11 cellular contexts compared by ENCODE assay signal in the genomic region with DNA sequence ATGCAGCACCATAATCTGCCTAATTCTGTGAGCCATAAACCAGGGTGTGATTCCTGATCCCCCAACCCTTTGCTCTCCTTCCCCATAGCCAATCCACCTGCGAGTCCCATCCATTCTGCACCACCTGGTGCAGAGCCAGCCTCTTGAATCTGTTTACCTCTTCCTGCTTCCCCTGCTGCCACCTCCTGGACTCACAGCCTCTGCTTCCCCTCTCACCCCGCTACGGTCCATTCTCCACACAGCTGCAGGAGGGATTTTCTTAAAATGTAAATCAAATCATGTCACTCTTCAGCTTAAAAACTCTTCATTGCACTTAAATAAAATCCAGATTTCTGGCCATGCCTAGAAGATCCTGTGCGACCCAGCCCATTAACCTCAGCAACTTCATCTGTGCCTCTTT.
DNase-seq lines count a peak whose midpoint lies in the region; ATAC-seq, FAIRE-seq and TF ChIP-seq lines count a peak whose summit lies in the region.
"Had no signal": no experiment of that assay in that cellular context is flagged by ENCODE, and none has a peak within 500 bp of the region (broad histone marks: within the 10 kb centered on the region; RNA-seq: fewer than 3 reads in every experiment).

No MANE protein-coding gene starts in this region.

- peak; percentile 22 for TF ChIP-seq CTCF in epithelial cell of proximal tubule (conservative IDR thresholded peaks at IDR 0.05; ENCODE audit: low read depth, low read length)

- no peak for ATAC-seq in HG02642 (IDR thresholded peaks at IDR 0.05; ENCODE audit: poor library complexity, unreplicated experiment)
- ATAC-seq in HG03196 (IDR thresholded peaks at IDR 0.05; ENCODE audit: unreplicated experiment), result no peak
- ATAC-seq: stimulated activated effector memory CD8-positive, alpha-beta T cell treated with anti-CD3 and anti-CD28 coated beads, Interleukin-12 subunit alpha, Interleukin-12 subunit beta, amount 100 ng/mL, for 72 hours had no signal

- WGBS in small intestine, 3 donors, result 41 to 58% (median 43%) methylated on average over 4 of the region's 4 CpGs

- FAIRE-seq in small intestine (lab: Jason Lieb, UNC), result no peak
- FAIRE-seq: islet of Langerhans had no signal

- no peaks in the 10 kb centered on the region for H3K4me1 ChIP-seq in small intestine (ENCODE audit: control insufficient read depth in 2 of 2, insufficient read depth in 1 of 2, low read depth in 1 of 2, low read length in 1 of 2)

- no peak overlapping the region for H3K4me3 ChIP-seq in epithelial cell of proximal tubule (ENCODE audit: low read depth, low read length)
- no peak overlapping the region for H3K4me3 ChIP-seq in small intestine (ENCODE audit: low read depth in 1 of 2, low read length in 2 of 2)

- peak; percentile 7 for DNase-seq in NCI-H748 (lab: John Stamatoyannopoulos, UW; ENCODE audit: unreplicated experiment)
- DNase-seq in NCI-H748 treated with DMSO at 0.1 percent for 48 hours (lab: John Stamatoyannopoulos, UW), result no peak
- peak; percentile 49 for DNase-seq in NCI-H510A treated with DMSO at 0.1 percent for 48 hours (lab: John Stamatoyannopoulos, UW)
- no peak for DNase-seq in epithelial cell of proximal tubule (ENCODE audit: low read depth)
- peak; percentile 26 for DNase-seq in small intestine
- DNase-seq in DMS114 treated with DMSO at 0.1 percent for 48 hours (lab: John Stamatoyannopoulos, UW; ENCODE audit: unreplicated experiment), result no peak
- DNase-seq: activated naive CD8-positive, alpha-beta T cell treated with anti-CD3 and anti-CD28 coated beads for 36 hours had no signal

- H3K36me3 ChIP-seq in small intestine (ENCODE audit: control insufficient read depth in 2 of 2, insufficient read depth in 2 of 2, low read length in 2 of 2), result no peaks in the 10 kb centered on the region

- H3K9me3 ChIP-seq in small intestine (ENCODE audit: control insufficient read depth, low read depth), result no peaks in the 10 kb centered on the region

- no peak overlapping the region for H3K27ac ChIP-seq in small intestine (ENCODE audit: low read depth in 1 of 2, low read length in 1 of 2)

- H3K27me3 ChIP-seq in small intestine (ENCODE audit: control insufficient read depth in 2 of 2, insufficient read depth in 2 of 2, low read length in 2 of 2), result no peaks in the 10 kb centered on the region

Comparison
In these comparisons a context has a peak if more than half of its experiments do, and no peak if none do; other contexts are left out.
1. DNase-seq: peak in NCI-H748 (single experiment), NCI-H510A treated with DMSO at 0.1 percent for 48 hours (single experiment) and small intestine (single experiment); none in NCI-H748 treated with DMSO at 0.1 percent for 48 hours (single experiment), epithelial cell of proximal tubule (single experiment) and DMS114 treated with DMSO at 0.1 percent for 48 hours (single experiment).